Comparison of ENCODE assay signal across 1 cellular context in the genomic region with DNA sequence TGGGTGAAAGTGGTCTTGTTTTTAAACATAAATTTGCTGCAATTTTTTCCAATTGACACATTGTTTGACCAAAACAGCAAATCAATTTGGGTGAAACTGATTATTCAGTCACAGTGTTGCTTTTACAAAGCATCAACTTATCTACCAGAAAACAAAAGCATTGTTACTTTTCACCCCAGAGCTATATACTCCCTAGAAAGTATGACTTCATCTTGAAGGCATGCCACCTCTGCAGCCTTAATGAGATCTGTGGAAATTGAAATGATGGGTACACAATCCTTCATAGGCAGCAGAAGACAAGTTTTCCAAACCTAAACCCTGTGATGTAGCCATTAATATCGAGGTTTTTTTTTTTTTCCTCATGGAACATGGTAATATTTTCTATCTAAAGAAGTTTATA.
TF ChIP-seq lines count a peak whose summit lies in the region.

No MANE protein-coding gene starts in this region.

TF ChIP-seq in WTC11, 78 proteins besides CTCF, POLR2A, EP300 and RAD21 (continued from another document):
- TF ChIP-seq, protein P1, sequence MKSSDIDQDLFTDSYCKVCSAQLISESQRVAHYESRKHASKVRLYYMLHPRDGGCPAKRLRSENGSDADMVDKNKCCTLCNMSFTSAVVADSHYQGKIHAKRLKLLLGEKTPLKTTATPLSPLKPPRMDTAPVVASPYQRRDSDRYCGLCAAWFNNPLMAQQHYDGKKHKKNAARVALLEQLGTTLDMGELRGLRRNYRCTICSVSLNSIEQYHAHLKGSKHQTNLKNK (CRISPR knock-in tag; IDR thresholded peaks at IDR 0.05): no peak
- TF ChIP-seq, protein P2, sequence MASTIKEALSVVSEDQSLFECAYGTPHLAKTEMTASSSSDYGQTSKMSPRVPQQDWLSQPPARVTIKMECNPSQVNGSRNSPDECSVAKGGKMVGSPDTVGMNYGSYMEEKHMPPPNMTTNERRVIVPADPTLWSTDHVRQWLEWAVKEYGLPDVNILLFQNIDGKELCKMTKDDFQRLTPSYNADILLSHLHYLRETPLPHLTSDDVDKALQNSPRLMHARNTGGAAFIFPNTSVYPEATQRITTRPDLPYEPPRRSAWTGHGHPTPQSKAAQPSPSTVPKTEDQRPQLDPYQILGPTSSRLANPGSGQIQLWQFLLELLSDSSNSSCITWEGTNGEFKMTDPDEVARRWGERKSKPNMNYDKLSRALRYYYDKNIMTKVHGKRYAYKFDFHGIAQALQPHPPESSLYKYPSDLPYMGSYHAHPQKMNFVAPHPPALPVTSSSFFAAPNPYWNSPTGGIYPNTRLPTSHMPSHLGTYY (CRISPR knock-in tag; IDR thresholded peaks at IDR 0.05): no peak
- TF ChIP-seq TEAD4 (CRISPR knock-in tag; IDR thresholded peaks at IDR 0.05) (no peak), NFATC4 (CRISPR knock-in tag; IDR thresholded peaks at IDR 0.05) (no peak)
